ENCODE assay signal across 12 cellular contexts in the genomic region with DNA sequence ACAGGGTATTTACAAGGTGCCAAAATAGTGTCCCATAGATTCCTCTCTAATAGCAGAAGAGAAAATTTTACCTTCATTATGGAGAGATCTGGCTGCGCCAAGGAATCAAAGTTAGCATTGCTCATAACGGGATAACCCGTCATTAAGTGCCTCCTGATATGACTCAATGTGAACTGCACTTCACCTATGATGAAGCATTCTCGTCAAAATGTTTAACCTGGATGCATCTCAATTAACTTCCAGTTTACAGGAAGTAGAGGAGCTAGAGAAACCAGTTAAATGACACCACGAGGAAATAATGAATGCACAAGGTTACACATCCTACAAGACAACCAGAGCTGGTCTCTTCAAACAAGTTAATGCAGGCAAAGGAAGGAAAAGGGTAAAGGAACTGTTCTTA. TPM values are rescaled to one million over a fixed set of nuclear protein-coding genes. Genes with fewer than 3 reads are reported as not detected.
DNase-seq lines count a peak whose midpoint lies in the region; ATAC-seq and TF ChIP-seq lines count a peak whose summit lies in the region.
"Had no signal": no experiment of that assay in that cellular context is flagged by ENCODE, and none has a peak within 500 bp of the region (broad histone marks: within the 10 kb centered on the region; RNA-seq: fewer than 3 reads in every experiment).

No MANE protein-coding gene starts in this region.

- H3K14ac ChIP-seq in neuronal stem cell (ENCODE audit: low read length): no peak overlapping the region

- H3K4me2 ChIP-seq in neuronal stem cell (ENCODE audit: insufficient read depth, low read length, poor library complexity, severe bottlenecking): no peak overlapping the region

- H3K36me3 ChIP-seq in esophagus squamous epithelium: peaks cover 0 to 10% (median 0%) of the 10 kb centered on the region in 3 donors
- H3K36me3 ChIP-seq in neuronal stem cell (replicated peaks in 1 of 2; ENCODE audit: control insufficient read depth in 2 of 2, insufficient read depth in 2 of 2, low read length in 2 of 2): peaks cover 2 to 55% of the 10 kb centered on the region in 2 donors

- H3K23ac ChIP-seq in neuronal stem cell (ENCODE audit: low read depth, low read length, poor library complexity): no peak overlapping the region

- ATAC-seq in GM18508 (IDR thresholded peaks at IDR 0.05; ENCODE audit: insufficient read depth, unreplicated experiment) (peak; percentile 80), GM21526 (IDR thresholded peaks at IDR 0.05; ENCODE audit: low FRiP score, unreplicated experiment) (peak; percentile 45), HG03460 (IDR thresholded peaks at IDR 0.05; ENCODE audit: unreplicated experiment) (peak; percentile 48)
- ATAC-seq: body of pancreas, psoas muscle, SK-N-SH treated with all-trans-retinoic acid at 6 μM for 48 hours had no signal

- H2AFZ ChIP-seq in neuronal stem cell (ENCODE audit: low read length): no peak overlapping the region

- no peak overlapping the region for H3K9ac ChIP-seq in neuronal stem cell (ENCODE audit: low read depth, low read length, poor library complexity)

- 17 to 39% methylated on average over 5 of the region's 5 CpGs for WGBS in esophagus squamous epithelium, 2 donors
- WGBS in neuronal stem cell (ENCODE audit: extremely low coverage in 2 of 2, insufficient read length in 2 of 2, insufficient replicate concordance in 1 of 2), 2 donors: no CpG with 5 or more reads among the region's 5 CpGs

- no peak for TF ChIP-seq POLR2A in esophagus squamous epithelium (IDR thresholded peaks at IDR 0.05)

- no peaks in the 10 kb centered on the region for H3K9me3 ChIP-seq in esophagus squamous epithelium
- H3K9me3 ChIP-seq in neuronal stem cell (replicated peaks in 1 of 2; ENCODE audit: control insufficient read depth in 2 of 2, insufficient read depth in 1 of 2, low read depth in 1 of 2, low read length in 2 of 2): no peaks in the 10 kb centered on the region
- H3K9me3 ChIP-seq: body of pancreas, psoas muscle had no signal

- no peak overlapping the region for H2BK12ac ChIP-seq in neuronal stem cell (ENCODE audit: low read length)

- H3K4me1 ChIP-seq in esophagus squamous epithelium (peaks cover 11 to 70% (median 19%) of the 10 kb centered on the region in 3 donors), neuronal stem cell (ENCODE audit: control insufficient read depth in 2 of 2, insufficient read depth in 1 of 2, low read depth in 1 of 2, low read length in 2 of 2) (no peaks in the 10 kb centered on the region)

- H3K27ac ChIP-seq in esophagus squamous epithelium (peak overlapping the region in 3 of 4 donors; percentile 62 to 70 (median 62)), neuronal stem cell (replicated peaks; ENCODE audit: low read length) (no peak overlapping the region)
- H3K27ac ChIP-seq: psoas muscle had no signal

- H3K4ac ChIP-seq in neuronal stem cell (ENCODE audit: low read length): no peak overlapping the region

- no peak overlapping the region for H4K8ac ChIP-seq in neuronal stem cell (ENCODE audit: low read depth, low read length)

- H3K27me3 ChIP-seq in esophagus squamous epithelium: no peaks in the 10 kb centered on the region
- no peaks in the 10 kb centered on the region for H3K27me3 ChIP-seq in neuronal stem cell (ENCODE audit: control insufficient read depth in 3 of 3, insufficient read depth in 3 of 3, low read depth in 1 of 3, low read length in 3 of 3)
- H3K27me3 ChIP-seq: body of pancreas had no signal

- intact Hi-C loops in esophagus squamous epithelium (cut with DNase I): no loop called here

- no peak for TF ChIP-seq CTCF in esophagus squamous epithelium (IDR thresholded peaks at IDR 0.05)

- H2BK15ac ChIP-seq in neuronal stem cell (ENCODE audit: low read length): no peak overlapping the region

- no peak overlapping the region for H2BK5ac ChIP-seq in neuronal stem cell (ENCODE audit: low read length)

- no peak overlapping the region for H4K91ac ChIP-seq in neuronal stem cell (ENCODE audit: low read depth, low read length, poor library complexity)

- no peak overlapping the region for H3K4me3 ChIP-seq in esophagus squamous epithelium
- no peak overlapping the region for H3K4me3 ChIP-seq in neuronal stem cell (ENCODE audit: low read length in 2 of 2)
- H3K4me3 ChIP-seq: body of pancreas, psoas muscle had no signal

- no peak overlapping the region for H2AK5ac ChIP-seq in neuronal stem cell (ENCODE audit: low read depth, low read length)

- no peak overlapping the region for H3K18ac ChIP-seq in neuronal stem cell (ENCODE audit: low read length)

- DNase-seq in esophagus squamous epithelium (lab: John Stamatoyannopoulos, UW): no peak
- DNase-seq in activated gamma-delta T cell (lab: John Stamatoyannopoulos, UW): no peak
- DNase-seq in AG08396 (ENCODE audit: low spot score): no peak
- no peak for DNase-seq in hepatic stellate cell (ENCODE audit: low spot score)
- no peak for DNase-seq in neuronal stem cell (ENCODE audit: low spot score)
- DNase-seq: body of pancreas, Karpas-422, psoas muscle had no signal

- H2BK120ac ChIP-seq in neuronal stem cell (ENCODE audit: low read depth, low read length): no peak overlapping the region

- H3K79me1 ChIP-seq in neuronal stem cell (ENCODE audit: low read depth, low read length): no peaks in the 10 kb centered on the region

RNA-seq across cellular contexts. Expression of gene FBXW11, which starts 17.2 kb away (rescaled TPM):
- total RNA-seq in esophagus squamous epithelium: 10 to 100 TPM; 43.5 to 63.2 (median 49.0) TPM
- polyA plus RNA-seq in neuronal stem cell (2013, experiment 1 of 2): 51.4 TPM
- polyA plus RNA-seq in neuronal stem cell (2013, experiment 2 of 2): 51.8 TPM
